Comparison of ENCODE assay signal across 23 cellular contexts in the genomic region with DNA sequence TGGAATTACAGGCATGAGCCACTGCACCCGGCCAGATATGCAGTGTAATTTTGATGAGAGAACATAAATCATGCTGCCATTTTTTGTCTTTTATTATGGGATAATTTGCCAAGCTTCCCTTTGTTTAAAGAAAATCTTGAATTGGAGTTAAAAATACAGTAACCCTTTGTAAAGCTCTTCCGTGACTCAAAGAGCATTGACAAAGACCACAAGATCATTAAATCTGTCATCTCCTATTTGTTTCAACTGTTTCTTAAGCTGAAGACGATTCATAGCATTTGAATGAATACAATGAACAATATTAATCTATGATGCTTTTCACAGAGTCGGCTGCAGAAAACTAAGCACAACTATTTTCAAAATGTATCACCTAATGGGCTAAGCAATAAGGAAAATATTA.
DNase-seq lines count a peak whose midpoint lies in the region; ATAC-seq and TF ChIP-seq lines count a peak whose summit lies in the region.
"Had no signal": no experiment of that assay in that cellular context is flagged by ENCODE, and none has a peak within 500 bp of the region (broad histone marks: within the 10 kb centered on the region; RNA-seq: fewer than 3 reads in every experiment).

No MANE protein-coding gene starts in this region.

- intact Hi-C loops in A673 (cut with micrococcal nuclease; ENCODE audit: unreplicated experiment), result loop anchor here (10.0 kb wide), 1 partner anchor 255 kb away; no protein-coding TSS in a partner anchor
- intact Hi-C loops in PC-3 (cut with micrococcal nuclease), result no loop called here

- no peak overlapping the region for H3K4me2 ChIP-seq in PC-3 (ENCODE audit: low read length)

- ATAC-seq in PC-3, result no peak
- no peak for ATAC-seq in GM18907 (IDR thresholded peaks at IDR 0.05; ENCODE audit: unreplicated experiment)
- ATAC-seq: Right ventricle myocardium inferior had no signal

- no peaks in the 10 kb centered on the region for H4K20me1 ChIP-seq in PC-3 (ENCODE audit: low read length)

- no peaks in the 10 kb centered on the region for H3F3A ChIP-seq in PC-3 (ENCODE audit: low read length, unreplicated experiment)

- H3K4me3 Mint-ChIP-seq in CD8-positive, alpha-beta memory T cell, result no peak overlapping the region

- H3K27ac ChIP-seq in A673 (ENCODE audit: low read depth, low read length, poor library complexity, severe bottlenecking), result no peak overlapping the region
- no peak overlapping the region for H3K27ac ChIP-seq in PC-3 (ENCODE audit: low read length)
- H3K27ac ChIP-seq in CD8-positive, alpha-beta memory T cell (ENCODE audit: low read depth, low read length), result no peak overlapping the region
- H3K27ac ChIP-seq: C4-2B, HL-60, SJSA1 had no signal

- H3K27me3 Mint-ChIP-seq in CD8-positive, alpha-beta memory T cell, result peaks cover 0 to 9% of the 10 kb centered on the region in 2 donors

- H3K9me3 Mint-ChIP-seq in CD8-positive, alpha-beta memory T cell, result peaks cover 0 to 3% (median 0%) of the 10 kb centered on the region in 5 donors

- H3K4me1 Mint-ChIP-seq in CD8-positive, alpha-beta memory T cell, result no peaks in the 10 kb centered on the region

- H3K4me3 ChIP-seq in A673 (ENCODE audit: low read depth, low read length, poor library complexity, severe bottlenecking) (no peak overlapping the region), PC-3 (ENCODE audit: low read length) (no peak overlapping the region), fibroblast of mammary gland (ENCODE audit: control insufficient read depth, low read depth, low read length) (no peak overlapping the region)
- H3K4me3 ChIP-seq in CD8-positive, alpha-beta memory T cell (ENCODE audit: low read length), result no peak overlapping the region
- H3K4me3 ChIP-seq: SJSA1 had no signal

- H3K79me2 ChIP-seq in PC-3 (ENCODE audit: low read length), result no peaks in the 10 kb centered on the region

- no peaks in the 10 kb centered on the region for H3K36me3 Mint-ChIP-seq in CD8-positive, alpha-beta memory T cell

- CTCF ChIA-PET in A673 (lab: Charles Lee) (no interaction called here), PC-3 (lab: Charles Lee) (no interaction called here)
- CTCF ChIA-PET in CD8-positive, alpha-beta memory T cell (lab: Charles Lee), result no interaction called here

- H3K36me3 ChIP-seq in A673 (ENCODE audit: insufficient read depth, low read length, poor library complexity, severe bottlenecking) (no peaks in the 10 kb centered on the region), PC-3 (ENCODE audit: low read depth, low read length) (no peaks in the 10 kb centered on the region)
- H3K36me3 ChIP-seq in CD8-positive, alpha-beta memory T cell (ENCODE audit: insufficient read depth, low read length), result no peaks in the 10 kb centered on the region
- H3K36me3 ChIP-seq: SJSA1 had no signal

- H3K9me3 ChIP-seq in A673 (ENCODE audit: low read depth, low read length, poor library complexity, severe bottlenecking), result no peaks in the 10 kb centered on the region
- no peaks in the 10 kb centered on the region for H3K9me3 ChIP-seq in PC-3 (ENCODE audit: low read length)
- no peaks in the 10 kb centered on the region for H3K9me3 ChIP-seq in CD8-positive, alpha-beta memory T cell (ENCODE audit: low read length)
- H3K9me3 ChIP-seq: SJSA1 had no signal

- H3K9ac ChIP-seq in PC-3 (ENCODE audit: low read length), result no peak overlapping the region

- no peaks in the 10 kb centered on the region for H3K27me3 ChIP-seq in A673 (replicated peaks; ENCODE audit: insufficient read depth, low read depth, low read length, poor library complexity)
- H3K27me3 ChIP-seq in PC-3 (ENCODE audit: low read length), result no peaks in the 10 kb centered on the region
- H3K27me3 ChIP-seq in CD8-positive, alpha-beta memory T cell (ENCODE audit: insufficient read depth, low read length, poor library complexity, severe bottlenecking), result no peaks in the 10 kb centered on the region
- H3K27me3 ChIP-seq: SJSA1 had no signal

- H3K9me2 ChIP-seq in PC-3 (replicated peaks; ENCODE audit: low read length), result no peaks in the 10 kb centered on the region

- POLR2A ChIA-PET in A673 (lab: Charles Lee; ENCODE audit: low non-redundant PET) (no interaction called here), PC-3 (lab: Charles Lee; ENCODE audit: unreplicated experiment) (no interaction called here)
- POLR2A ChIA-PET in CD8-positive, alpha-beta memory T cell (lab: Charles Lee), result no interaction called here

- no peak overlapping the region for H2AFZ ChIP-seq in PC-3 (ENCODE audit: low read length)

- no peak overlapping the region for H3K27ac Mint-ChIP-seq in CD8-positive, alpha-beta memory T cell

- DNase-seq in A673 (ENCODE audit: low spot score) (peak; percentile 17), GM04503 (ENCODE audit: low read depth) (peak; percentile 7), PC-3 (peak; percentile 2), fibroblast of mammary gland (ENCODE audit: low read depth) (peak; percentile 15), HT-29 (ENCODE audit: low spot score) (no peak), cerebellum (ENCODE audit: low spot score) (no peak)
- DNase-seq in CD8-positive, alpha-beta memory T cell, result no peak
- DNase-seq: 8988T, COR-L47, DMS79, H7, KG1, NCI-H1092, NCI-H1436, NCI-H2029 treated with DMSO at 0.1 percent for 48 hours, NCI-H2171 treated with DMSO at 0.1 percent for 48 hours, NCI-H524 treated with DMSO at 0.1 percent for 48 hours, NCI-H82 had no signal

- peaks cover 10% of the 10 kb centered on the region for H3K4me1 ChIP-seq in A673 (ENCODE audit: insufficient read depth, low read length, poor library complexity, severe bottlenecking)
- no peaks in the 10 kb centered on the region for H3K4me1 ChIP-seq in PC-3 (ENCODE audit: insufficient read depth, low read length)
- H3K4me1 ChIP-seq in CD8-positive, alpha-beta memory T cell (ENCODE audit: insufficient read depth, low read length), result no peaks in the 10 kb centered on the region
- H3K4me1 ChIP-seq: SJSA1 had no signal

- BruUV-seq in A673 (replicated peaks; lab: Mats Ljungman, UMichigan), result no TSS peak
- no TSS peak for BruUV-seq in PC-3 (replicated peaks; lab: Mats Ljungman, UMichigan)

- TF ChIP-seq CTCF in A673 (conservative IDR thresholded peaks at IDR 0.05; ENCODE audit: low read depth, low read length) (no peak), PC-3 (conservative IDR thresholded peaks at IDR 0.05; ENCODE audit: low read depth, low read length) (no peak), fibroblast of mammary gland (conservative IDR thresholded peaks at IDR 0.05; ENCODE audit: control insufficient read depth, insufficient read depth, low read depth, low read length) (no peak)

Comparison
In these comparisons a context has a peak if more than half of its experiments do, and no peak if none do; other contexts are left out.
1. DNase-seq: peak in A673 (single experiment), GM04503 (single experiment), PC-3 (single experiment) and fibroblast of mammary gland (single experiment); none in HT-29 (single experiment), cerebellum (single experiment) and CD8-positive, alpha-beta memory T cell (0 of 5).